Comparison of ENCODE assay signal across 22 cellular contexts in the genomic region with DNA sequence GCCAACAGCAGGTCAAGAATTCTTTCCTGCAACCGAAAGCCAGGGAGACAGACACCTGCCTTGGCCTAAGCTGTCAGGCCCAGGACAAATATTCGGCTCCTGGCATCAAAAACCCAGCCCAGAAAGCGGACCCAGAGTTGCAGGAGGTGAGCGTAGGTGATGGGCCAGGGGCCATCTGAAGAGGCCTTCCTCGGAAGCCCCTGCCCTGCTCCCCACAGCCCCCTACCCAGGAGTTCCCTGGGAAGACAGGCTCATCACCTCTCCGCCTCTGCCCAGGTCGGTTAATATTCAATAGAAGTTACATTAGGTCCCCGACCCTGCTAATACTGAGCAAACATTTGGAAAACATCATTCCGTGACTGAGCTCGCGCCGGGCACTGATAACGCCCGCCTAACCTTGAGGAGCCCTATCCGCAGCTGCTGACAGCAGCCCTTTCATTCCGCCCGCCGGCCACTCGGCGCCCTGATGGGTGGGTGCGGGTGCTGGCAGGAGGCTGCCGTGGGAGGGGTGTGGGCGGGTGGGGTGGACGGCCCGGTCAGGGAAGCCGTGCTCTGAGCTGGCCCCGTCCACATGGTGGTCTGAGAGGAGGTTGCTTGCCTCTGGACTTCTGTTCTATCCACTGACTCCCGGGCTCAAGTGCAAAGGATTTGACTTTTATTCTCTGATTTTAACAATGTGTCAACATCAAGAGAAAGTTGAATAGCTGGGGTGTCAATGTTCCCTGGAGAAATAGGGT. TPM values are rescaled to one million over a fixed set of nuclear protein-coding genes. Genes with fewer than 3 reads are reported as not detected.
"Had no signal": no experiment of that assay in that cellular context is flagged by ENCODE, and none has a peak within 500 bp of the region (broad histone marks: within the 10 kb centered on the region; RNA-seq: fewer than 3 reads in every experiment).

No MANE protein-coding gene starts in this region.

- DNase-seq: activated CD4-positive, alpha-beta T cell treated with anti-CD3 and anti-CD28 coated beads for 1 hour; activated CD8-positive, alpha-beta memory T cell treated with anti-CD3 and anti-CD28 coated beads for 24 hours; activated CD8-positive, alpha-beta memory T cell treated with anti-CD3 and anti-CD28 coated beads, Interleukin-2, amount 50 U/mL, for 48 hours; activated effector memory CD4-positive, alpha-beta T cell treated with Interleukin-2 at 50 U/mL for 16 hours; activated naive CD4-positive, alpha-beta T cell treated with anti-CD3 and anti-CD28 coated beads, Interleukin-2, amount 10 ng/mL, durations not matched to agents 7 days and 5 days; activated T-cell treated with anti-CD3 and anti-CD28 coated beads, Interleukin-2, amount 50 U/mL, for 48 hours; cerebellar nuclear complex; cortex of kidney; effector CD4-positive, alpha-beta T cell; naive thymus-derived CD4-positive, alpha-beta T cell had no signal

- H3K4me1 ChIP-seq: heart left ventricle had no signal

- H3K4me3 ChIP-seq: heart left ventricle, lung, suprapubic skin had no signal

- H3K4me1 Mint-ChIP-seq: activated naive CD4-positive, alpha-beta T cell treated with anti-CD3 and anti-CD28 coated beads, Interleukin-2, amount 10 ng/mL, durations not matched to agents 7 days and 5 days; mesothelial cell of epicardium had no signal

- H3K27ac ChIP-seq: heart left ventricle, neutrophil, suprapubic skin, VCaP had no signal

- H3K9me3 Mint-ChIP-seq: activated naive CD4-positive, alpha-beta T cell treated with anti-CD3 and anti-CD28 coated beads, Interleukin-2, amount 10 ng/mL, durations not matched to agents 7 days and 5 days; mesothelial cell of epicardium; stimulated activated naive CD8-positive, alpha-beta T cell treated with anti-CD3 and anti-CD28 coated beads, Interleukin-15, Interleukin-2, amounts not matched to agents 100 ng/mL and 50 ng/mL, for 24 hours; type B pancreatic cell had no signal

- H3K36me3 Mint-ChIP-seq: activated naive CD4-positive, alpha-beta T cell treated with anti-CD3 and anti-CD28 coated beads, Interleukin-2, amount 10 ng/mL, durations not matched to agents 7 days and 5 days; mesothelial cell of epicardium; naive thymus-derived CD4-positive, alpha-beta T cell; type B pancreatic cell had no signal

- H3K9me3 ChIP-seq: heart left ventricle, neutrophil, suprapubic skin had no signal

- H3K4me3 Mint-ChIP-seq: activated naive CD4-positive, alpha-beta T cell treated with anti-CD3 and anti-CD28 coated beads, Interleukin-2, amount 10 ng/mL, durations not matched to agents 7 days and 5 days; mesothelial cell of epicardium; naive thymus-derived CD4-positive, alpha-beta T cell; stimulated activated naive CD8-positive, alpha-beta T cell treated with anti-CD3 and anti-CD28 coated beads, Interleukin-15, Interleukin-2, amounts not matched to agents 100 ng/mL and 50 ng/mL, for 24 hours; type B pancreatic cell had no signal

- H3K27me3 Mint-ChIP-seq: stimulated activated naive CD8-positive, alpha-beta T cell treated with anti-CD3 and anti-CD28 coated beads, Interleukin-15, Interleukin-2, amounts not matched to agents 100 ng/mL and 50 ng/mL, for 24 hours had no signal

- ATAC-seq: naive thymus-derived CD4-positive, alpha-beta T cell had no signal

- H3K27ac Mint-ChIP-seq: activated naive CD4-positive, alpha-beta T cell treated with anti-CD3 and anti-CD28 coated beads, Interleukin-2, amount 10 ng/mL, durations not matched to agents 7 days and 5 days; mesothelial cell of epicardium; naive thymus-derived CD4-positive, alpha-beta T cell; stimulated activated naive CD8-positive, alpha-beta T cell treated with anti-CD3 and anti-CD28 coated beads, Interleukin-15, Interleukin-2, amounts not matched to agents 100 ng/mL and 50 ng/mL, for 24 hours had no signal

- H3K36me3 ChIP-seq: heart left ventricle, neutrophil, suprapubic skin had no signal

RNA-seq across cellular contexts. Expression of gene HNF4A, which starts 55.7 kb away (rescaled TPM):
- total RNA-seq: astrocyte; bronchial epithelial cell; frontal cortex; heart left ventricle; naive thymus-derived CD4-positive, alpha-beta T cell; suprapubic skin; T-helper 1 cell treated with Interleukin-12 subunit alpha and Interleukin-12 subunit beta and Interleukin-4 antibody, amounts not matched to agents 30 ng/mL and 1 ng/mL, for 36 hours had no signal
- polyA plus RNA-seq: naive thymus-derived CD4-positive, alpha-beta T cell had no signal
